8 cellular contexts compared by ENCODE assay signal in the genomic region with DNA sequence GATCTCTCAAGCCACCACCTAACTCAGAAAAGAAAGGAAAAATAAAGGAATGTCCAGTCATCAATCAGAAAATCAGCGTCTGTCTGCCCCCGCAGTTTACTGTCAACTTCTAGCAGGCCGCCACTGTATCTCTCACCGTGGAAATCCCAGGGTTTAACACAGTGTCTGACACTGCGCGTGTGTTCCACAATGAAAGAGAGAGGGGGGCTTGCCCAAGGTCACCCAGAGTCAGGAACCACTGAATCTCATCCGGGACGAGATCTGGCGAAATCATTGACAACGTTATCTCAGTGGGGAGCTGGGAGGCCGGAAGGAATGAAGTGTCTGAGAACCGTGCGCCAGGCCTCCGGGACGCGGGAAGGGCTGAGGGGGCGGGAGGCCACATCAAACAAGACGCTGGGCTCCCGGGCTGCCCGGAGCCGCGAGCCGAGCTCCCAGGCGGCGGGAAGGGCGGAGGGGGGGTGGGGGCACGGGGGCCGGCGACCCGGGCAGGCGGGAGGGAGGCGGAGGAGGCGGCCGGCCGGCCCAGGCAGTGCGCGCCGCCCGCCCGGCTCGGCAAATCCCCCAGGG. TPM values are rescaled to one million over a fixed set of nuclear protein-coding genes. Genes with fewer than 3 reads are reported as not detected.
A peak's percentile ranks its signal among the peaks of the same experiment; 100 is the strongest.
DNase-seq lines count a peak whose midpoint lies in the region; TF ChIP-seq lines count a peak whose summit lies in the region.

No MANE protein-coding gene starts in this region.

- peaks cover 1% of the 10 kb centered on the region for H3K36me3 Mint-ChIP-seq in activated CD4-positive, alpha-beta memory T cell treated with anti-CD3 and anti-CD28 coated beads for 36 hours
- no peaks in the 10 kb centered on the region for H3K36me3 Mint-ChIP-seq in nephron progenitor cell (ENCODE audit: low read depth)

- peak overlapping the region; percentile 15 for H3K4me3 ChIP-seq in Jurkat, Clone E6-1 (ENCODE audit: low read length)
- peak overlapping the region; percentile 32 for H3K4me3 ChIP-seq in fibroblast of mammary gland (ENCODE audit: control insufficient read depth, low read depth, low read length)

- intact Hi-C loops in activated CD4-positive, alpha-beta memory T cell treated with anti-CD3 and anti-CD28 coated beads for 36 hours (cut with micrococcal nuclease), result loop anchor here (2.0 to 10.0 kb wide), 2 partner anchors 541 to 1239 kb away; a partner anchor contains a TSS

- DNase-seq in DMS153 (lab: John Stamatoyannopoulos, UW) (peak; percentile 29), fibroblast of mammary gland (ENCODE audit: low read depth) (peak; percentile 62), nephron progenitor cell (peak; percentile 76), amniotic stem cell (lab: John Stamatoyannopoulos, UW) (no peak), NK-92 (lab: John Stamatoyannopoulos, UW; ENCODE audit: unreplicated experiment) (no peak), GM19240 (ENCODE audit: insufficient read length, low spot score) (no peak)
- DNase-seq in Jurkat, Clone E6-1 (ENCODE audit: low read depth, low spot score), result no peak
- DNase-seq in activated CD4-positive, alpha-beta memory T cell treated with anti-CD3 and anti-CD28 coated beads for 36 hours, result peak; percentile 49

- peak overlapping the region; percentile 67 for H3K4me3 Mint-ChIP-seq in activated CD4-positive, alpha-beta memory T cell treated with anti-CD3 and anti-CD28 coated beads for 36 hours
- H3K4me3 Mint-ChIP-seq in nephron progenitor cell, result peak overlapping the region; percentile 70

- TF ChIP-seq CTCF in fibroblast of mammary gland (conservative IDR thresholded peaks at IDR 0.05; ENCODE audit: control insufficient read depth, insufficient read depth, low read depth, low read length) (no peak), nephron progenitor cell (IDR thresholded peaks at IDR 0.05) (no peak)

- H3K27ac Mint-ChIP-seq in activated CD4-positive, alpha-beta memory T cell treated with anti-CD3 and anti-CD28 coated beads for 36 hours, result peak overlapping the region; percentile 57
- H3K27ac Mint-ChIP-seq in nephron progenitor cell, result peak overlapping the region; percentile 73

- H3K9me3 Mint-ChIP-seq in activated CD4-positive, alpha-beta memory T cell treated with anti-CD3 and anti-CD28 coated beads for 36 hours, result no peaks in the 10 kb centered on the region
- no peaks in the 10 kb centered on the region for H3K9me3 Mint-ChIP-seq in nephron progenitor cell

- POLR2A ChIA-PET in activated CD4-positive, alpha-beta memory T cell treated with anti-CD3 and anti-CD28 coated beads for 36 hours (lab: Charles Lee), result no interaction called here

- H3K27me3 Mint-ChIP-seq in activated CD4-positive, alpha-beta memory T cell treated with anti-CD3 and anti-CD28 coated beads for 36 hours, result peaks cover 59% of the 10 kb centered on the region
- peaks cover 33% of the 10 kb centered on the region for H3K27me3 Mint-ChIP-seq in nephron progenitor cell (ENCODE audit: low read depth, poor library complexity)

- CTCF ChIA-PET in activated CD4-positive, alpha-beta memory T cell treated with anti-CD3 and anti-CD28 coated beads for 36 hours (lab: Charles Lee), result no interaction called here

- H3K4me1 Mint-ChIP-seq in activated CD4-positive, alpha-beta memory T cell treated with anti-CD3 and anti-CD28 coated beads for 36 hours (ENCODE audit: low read depth), result peaks cover 44% of the 10 kb centered on the region
- H3K4me1 Mint-ChIP-seq in nephron progenitor cell, result peaks cover 62% of the 10 kb centered on the region

RNA-seq across cellular contexts. Expression of a gene that starts 2.2 kb away (rescaled TPM):
- 10.8 TPM for polyA plus RNA-seq in Jurkat, Clone E6-1 (2012; ENCODE audit: insufficient read depth, insufficient read length)
- under 1 TPM; 0.56 to 1.00 TPM for total RNA-seq in activated CD4-positive, alpha-beta memory T cell treated with anti-CD3 and anti-CD28 coated beads for 36 hours

Comparison
In these comparisons a context has a peak if more than half of its experiments do, and no peak if none do; other contexts are left out.
1. DNase-seq: peak in DMS153 (single experiment), activated CD4-positive, alpha-beta memory T cell treated with anti-CD3 and anti-CD28 coated beads for 36 hours (single experiment), fibroblast of mammary gland (single experiment) and nephron progenitor cell (single experiment); none in Jurkat, Clone E6-1 (single experiment), amniotic stem cell (single experiment), NK-92 (single experiment) and GM19240 (single experiment).